ENCODE assay signal across 10 cellular contexts in the genomic region with DNA sequence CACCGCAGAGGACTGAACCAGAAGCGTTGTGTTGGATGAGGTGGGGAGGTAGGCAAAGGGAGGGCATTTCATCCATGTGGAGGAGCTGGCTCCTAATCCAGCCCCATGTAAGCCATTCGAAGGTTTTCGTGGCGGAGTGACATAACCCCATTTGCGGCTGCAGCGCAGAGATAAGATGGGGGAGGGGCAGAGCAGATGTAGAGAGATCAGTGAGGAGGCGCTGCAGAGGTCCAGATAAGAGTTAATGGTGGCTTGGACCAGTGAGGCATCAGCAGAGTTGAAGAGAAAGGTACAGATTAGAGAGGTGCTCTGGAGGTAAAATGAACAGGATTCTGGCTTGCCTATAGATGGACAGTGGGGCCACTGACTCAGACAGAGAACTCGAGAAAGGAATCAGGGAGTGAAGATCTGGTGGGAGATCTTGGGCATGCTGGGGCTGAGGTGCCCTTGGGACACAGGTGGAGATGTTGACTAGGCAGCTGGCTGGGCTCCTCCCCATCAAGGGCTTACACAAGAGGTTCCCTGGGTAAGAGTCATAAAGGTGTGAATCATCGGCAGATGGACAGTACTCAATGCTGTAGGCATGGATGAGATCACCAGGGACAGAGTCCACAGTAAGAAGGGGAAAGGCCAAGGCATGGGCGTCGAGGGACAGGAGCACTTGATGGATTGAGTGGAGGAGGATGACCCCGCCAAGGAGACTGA. TPM values are rescaled to one million over a fixed set of nuclear protein-coding genes. Genes with fewer than 3 reads are reported as not detected.
DNase-seq lines count a peak whose midpoint lies in the region; ATAC-seq, FAIRE-seq and TF ChIP-seq lines count a peak whose summit lies in the region.
"Had no signal": no experiment of that assay in that cellular context is flagged by ENCODE, and none has a peak within 500 bp of the region (broad histone marks: within the 10 kb centered on the region; RNA-seq: fewer than 3 reads in every experiment).

No MANE protein-coding gene starts in this region.

- no peaks in the 10 kb centered on the region for H3K36me3 Mint-ChIP-seq in nephron (ENCODE audit: low read depth)
- H3K36me3 Mint-ChIP-seq: activated naive CD4-positive, alpha-beta T cell treated with anti-CD3 and anti-CD28 coated beads, Interleukin-2, amount 50 U/mL, for 24 hours had no signal

- no peak for FAIRE-seq in kidney (lab: Jason Lieb, UNC)

- peak; percentile 90 for DNase-seq in EL
- peak; percentile 96 for DNase-seq in NCI-H510A treated with DMSO at 0.1 percent for 48 hours (lab: John Stamatoyannopoulos, UW)
- DNase-seq in cardiac fibroblast (ENCODE audit: low read depth in 2 of 2): peak; percentile 29 to 90
- no peak for DNase-seq in kidney
- no peak for DNase-seq in stimulated activated CD4-positive, alpha-beta T cell treated with anti-CD3 and anti-CD28 coated beads, Interleukin-4, amount 100 ng/mL, for 1 hour

- H3K4me1 ChIP-seq in kidney (ENCODE audit: control insufficient read depth in 1 of 2, insufficient read depth in 1 of 2, low read depth in 1 of 2, low read length in 2 of 2): peaks cover 0 to 2% of the 10 kb centered on the region in 2 donors

- TF ChIP-seq CTCF in cardiac fibroblast (IDR thresholded peaks at IDR 0.05; ENCODE audit: low read depth, low read length) (no peak), nephron (IDR thresholded peaks at IDR 0.05; ENCODE audit: unreplicated experiment in 3 of 3) (no peak), kidney (IDR thresholded peaks at IDR 0.05; ENCODE audit: borderline replicate concordance, extremely low read depth, insufficient read depth) (no peak)

- H3K4me3 ChIP-seq in cardiac fibroblast (replicated peaks in 1 of 2; ENCODE audit: low read depth in 2 of 2, low read length in 2 of 2) (no peak overlapping the region), kidney (ENCODE audit: low read length in 2 of 2) (no peak overlapping the region)

- peaks cover 27% of the 10 kb centered on the region for H3K27me3 Mint-ChIP-seq in nephron (ENCODE audit: low read depth)

- ATAC-seq in HG02884 (IDR thresholded peaks at IDR 0.05; ENCODE audit: unreplicated experiment) (no peak), HG02973 (IDR thresholded peaks at IDR 0.05; ENCODE audit: unreplicated experiment) (no peak)

- H3K4me1 Mint-ChIP-seq in nephron: no peaks in the 10 kb centered on the region
- H3K4me1 Mint-ChIP-seq: activated naive CD4-positive, alpha-beta T cell treated with anti-CD3 and anti-CD28 coated beads, Interleukin-2, amount 50 U/mL, for 24 hours had no signal

- no peak overlapping the region for H3K27ac ChIP-seq in kidney (ENCODE audit: low read depth in 2 of 2, low read length in 2 of 2)

- intact Hi-C loops in kidney (cut with DNase I): no loop called here

- no peak overlapping the region for H3K4me3 Mint-ChIP-seq in nephron
- H3K4me3 Mint-ChIP-seq: activated naive CD4-positive, alpha-beta T cell treated with anti-CD3 and anti-CD28 coated beads, Interleukin-2, amount 50 U/mL, for 24 hours; T-helper 1 cell treated with Interleukin-12 subunit alpha and Interleukin-12 subunit beta and Interleukin-4 antibody, amounts not matched to agents 30 μg/mL and 1 μg/mL, for 36 hours had no signal

- H3K9ac ChIP-seq in kidney (ENCODE audit: low read length in 2 of 2): no peak overlapping the region

- H3K9me3 Mint-ChIP-seq in nephron: no peaks in the 10 kb centered on the region
- H3K9me3 Mint-ChIP-seq: activated naive CD4-positive, alpha-beta T cell treated with anti-CD3 and anti-CD28 coated beads, Interleukin-2, amount 50 U/mL, for 24 hours; T-helper 1 cell treated with Interleukin-12 subunit alpha and Interleukin-12 subunit beta and Interleukin-4 antibody, amounts not matched to agents 30 μg/mL and 1 μg/mL, for 36 hours had no signal

- peak overlapping the region in 2 of 3 experiments; percentile 13 to 55 for H3K27ac Mint-ChIP-seq in nephron
- H3K27ac Mint-ChIP-seq: activated naive CD4-positive, alpha-beta T cell treated with anti-CD3 and anti-CD28 coated beads, Interleukin-2, amount 50 U/mL, for 24 hours; T-helper 1 cell treated with Interleukin-12 subunit alpha and Interleukin-12 subunit beta and Interleukin-4 antibody, amounts not matched to agents 30 μg/mL and 1 μg/mL, for 36 hours had no signal

- no peaks in the 10 kb centered on the region for H3K9me3 ChIP-seq in kidney (ENCODE audit: control insufficient read depth in 1 of 2, low read length in 2 of 2)

- H3K36me3 ChIP-seq in kidney (ENCODE audit: control insufficient read depth in 1 of 2, insufficient read depth in 2 of 2, low read length in 2 of 2): no peaks in the 10 kb centered on the region

RNA-seq across cellular contexts. Expression of gene PTPRF, which starts 7.8 kb away (rescaled TPM):
- total RNA-seq in kidney: 197 TPM
- polyA plus RNA-seq in kidney (ENCODE audit: insufficient read depth, low read depth, low replicate concordance): 39.5 TPM

Comparison
In these comparisons a context has a peak if more than half of its experiments do, and no peak if none do; other contexts are left out.
1. DNase-seq: peak in EL (single experiment), NCI-H510A treated with DMSO at 0.1 percent for 48 hours (single experiment) and cardiac fibroblast (2 of 2); none in kidney (single experiment) and stimulated activated CD4-positive, alpha-beta T cell treated with anti-CD3 and anti-CD28 coated beads, Interleukin-4, amount 100 ng/mL, for 1 hour (single experiment).